8 cellular contexts compared by ENCODE assay signal in genomic region chr10:101066890-101067355, GRCh38. TPM values are rescaled to one million over a fixed set of nuclear protein-coding genes. Genes with fewer than 3 reads are reported as not detected.
DNase-seq lines count a peak whose midpoint lies in the region; ATAC-seq and TF ChIP-seq lines count a peak whose summit lies in the region.

No MANE protein-coding gene starts in this region.

- no peaks in the 10 kb centered on the region for H3K9me3 ChIP-seq in DOHH2 (ENCODE audit: control insufficient read depth, insufficient read depth, low read length)
- H3K9me3 ChIP-seq in OCI-LY7 (ENCODE audit: low read length) = no peaks in the 10 kb centered on the region
- no peaks in the 10 kb centered on the region for H3K9me3 ChIP-seq in neutrophil

- intact Hi-C loops in OCI-LY7 (cut with micrococcal nuclease; ENCODE audit: unreplicated experiment) = loop anchor here (2.0 kb wide), 1 partner anchor 16 kb away; no protein-coding TSS in a partner anchor

- POLR2A ChIA-PET in OCI-LY7 (lab: Charles Lee) = interaction anchor here (1.4 kb wide), 1 partner anchor 25 kb away, joined by 3 read pairs; no protein-coding TSS in a partner anchor

- CTCF ChIA-PET in OCI-LY7 (lab: Charles Lee; ENCODE audit: unreplicated experiment) = interaction anchor here (0.7 to 1.3 kb wide), 2 partner anchors 16 to 17 kb away, joined by 3 to 5 read pairs; no protein-coding TSS in a partner anchor

- H3K4me3 ChIP-seq in DOHH2 (ENCODE audit: low read length) = peak overlapping the region; percentile 91
- H3K4me3 ChIP-seq in OCI-LY7 (ENCODE audit: low read depth, low read length, poor library complexity, severe bottlenecking) = peak overlapping the region; percentile 71
- peak overlapping the region; percentile 57 for H3K4me3 ChIP-seq in epithelial cell of esophagus (ENCODE audit: low read length)
- peak overlapping the region; percentile 59 to 74 for H3K4me3 ChIP-seq in neutrophil (ENCODE audit: low read depth in 1 of 2, low read length in 1 of 2)

- H3F3A ChIP-seq in DOHH2 (ENCODE audit: control insufficient read depth, insufficient read depth) = peaks cover 20% of the 10 kb centered on the region

- no peak for ATAC-seq in GM21423 (IDR thresholded peaks at IDR 0.05; ENCODE audit: unreplicated experiment)

- no peak for TF ChIP-seq CTCF in DOHH2 (IDR thresholded peaks at IDR 0.05; ENCODE audit: low read depth, low read length, poor library complexity, severe bottlenecking)
- TF ChIP-seq CTCF in OCI-LY7 (conservative IDR thresholded peaks at IDR 0.05; ENCODE audit: low read length) = no peak; the same call in 1 of the 2 replicates
- no peak for TF ChIP-seq CTCF in epithelial cell of esophagus (IDR thresholded peaks at IDR 0.05; ENCODE audit: insufficient read depth, low read depth, low read length, missing control alignments)
- TF ChIP-seq CTCF in neutrophil (IDR thresholded peaks at IDR 0.05) = no peak

- H4K20me1 ChIP-seq in DOHH2 (ENCODE audit: control insufficient read depth, insufficient read depth, low read depth, low read length) (no peaks in the 10 kb centered on the region), OCI-LY7 (ENCODE audit: insufficient read depth, low read length) (no peaks in the 10 kb centered on the region)

- peak overlapping the region; percentile 87 for H2AFZ ChIP-seq in OCI-LY7 (ENCODE audit: low read length)

- H3K27ac ChIP-seq in DOHH2 (ENCODE audit: low read depth, low read length) = no peak overlapping the region
- no peak overlapping the region for H3K27ac ChIP-seq in OCI-LY7 (ENCODE audit: low read depth, low read length, poor library complexity, severe bottlenecking)
- H3K27ac ChIP-seq in neutrophil = no peak overlapping the region

- DNase-seq in OCI-LY7 (ENCODE audit: low spot score) (peak; percentile 11), epithelial cell of esophagus (ENCODE audit: low read depth) (no peak), medulla oblongata (ENCODE audit: extremely low spot score) (no peak), GDM1 (lab: John Stamatoyannopoulos, UW) (no peak)
- DNase-seq in stimulated activated CD4-positive, alpha-beta T cell treated with anti-CD3 and anti-CD28 coated beads, Interleukin-15, amount 100 ng/mL, for 24 hours = no peak

- H3K27me3 ChIP-seq in DOHH2 (ENCODE audit: control insufficient read depth, low read length) (peaks cover 30% of the 10 kb centered on the region), neutrophil (peaks cover 60% of the 10 kb centered on the region)

- no peaks in the 10 kb centered on the region for H3K9me2 ChIP-seq in DOHH2 (replicated peaks; ENCODE audit: control insufficient read depth, low read length)
- no peaks in the 10 kb centered on the region for H3K9me2 ChIP-seq in OCI-LY7 (ENCODE audit: insufficient read depth, low read length)

- H3K4me1 ChIP-seq in DOHH2 (ENCODE audit: control insufficient read depth, low read length) (peaks cover 77% of the 10 kb centered on the region), OCI-LY7 (ENCODE audit: insufficient read depth, low read length, poor library complexity, severe bottlenecking) (peaks cover 73% of the 10 kb centered on the region), neutrophil (ENCODE audit: control insufficient read depth in 1 of 2, insufficient read depth in 1 of 2, low read depth in 1 of 2, low read length in 1 of 2) (peaks cover 54 to 55% of the 10 kb centered on the region in 2 experiments)

- BruUV-seq in OCI-LY7 (replicated peaks; lab: Mats Ljungman, UMichigan) = no TSS peak

- no peaks in the 10 kb centered on the region for H3K36me3 ChIP-seq in DOHH2 (ENCODE audit: control insufficient read depth, low read length)
- no peaks in the 10 kb centered on the region for H3K36me3 ChIP-seq in OCI-LY7 (ENCODE audit: insufficient read depth, low read length)
- H3K36me3 ChIP-seq in neutrophil = no peaks in the 10 kb centered on the region

- H3K4me2 ChIP-seq in DOHH2 (ENCODE audit: low read length) (peak overlapping the region; percentile 100), OCI-LY7 (ENCODE audit: low read length) (peak overlapping the region; percentile 100)

- H3K79me2 ChIP-seq in DOHH2 (ENCODE audit: control insufficient read depth, low read length) = no peaks in the 10 kb centered on the region
- H3K79me2 ChIP-seq in OCI-LY7 (ENCODE audit: insufficient read depth, low read depth, low read length) = no peaks in the 10 kb centered on the region

RNA-seq across cellular contexts. Expression of gene KAZALD1, which starts 5.1 kb away (rescaled TPM):
- total RNA-seq in OCI-LY7 (2014; rRNA removed; shearing (Covaris generic)) = 9.7 and 18.8 TPM in 2 replicates
- total RNA-seq in OCI-LY7 (2022) = 32.2 and 36.4 TPM in 2 replicates

RNA-seq across cellular contexts. Expression of gene SFXN3, which starts 35.9 kb away (rescaled TPM):
- total RNA-seq in OCI-LY7 (2014; rRNA removed; shearing (Covaris generic)) = 0.41 TPM in 1 of 2 replicates, not detected in the other
- total RNA-seq in OCI-LY7 (2022) = 0.11 TPM in 1 of 2 replicates, not detected in the other

RNA-seq across cellular contexts. Expression of gene PDZD7, which starts 36.0 kb away (rescaled TPM):
- 1.4 and 2.1 TPM in 2 replicates for total RNA-seq in OCI-LY7 (2014; rRNA removed; shearing (Covaris generic))
- 1.6 and 1.8 TPM in 2 replicates for total RNA-seq in OCI-LY7 (2022)
